16 cellular contexts compared by ENCODE assay signal in genomic region chr2:172811027-172811426, GRCh38.
A peak's percentile ranks its signal among the peaks of the same experiment; 100 is the strongest.
DNase-seq lines count a peak whose midpoint lies in the region; ATAC-seq and TF ChIP-seq lines count a peak whose summit lies in the region.
"Had no signal": no experiment of that assay in that cellular context is flagged by ENCODE, and none has a peak within 500 bp of the region (broad histone marks: within the 10 kb centered on the region; RNA-seq: fewer than 3 reads in every experiment).

No MANE protein-coding gene starts in this region.

- H3K36me3 Mint-ChIP-seq in activated T-helper 1 cell treated with anti-CD3 and anti-CD28 coated beads, Interleukin-12 subunit alpha, Interleukin-12 subunit beta, Interleukin-2, Interleukin-4 antibody, amounts not matched to agents 30 ng/mL and 10 ng/mL and 1 ng/mL, durations not matched to agents 14 hours and 24 hours and 36 hours (ENCODE audit: low read depth): no peaks in the 10 kb centered on the region
- H3K36me3 Mint-ChIP-seq: activated naive CD8-positive, alpha-beta T cell had no signal

- no peaks in the 10 kb centered on the region for H3K9me3 ChIP-seq in BLaER1 treated with 17β-estradiol and CSF1 and Interleukin-3, amounts not matched to agents 10 nM and 100 nM (replicated peaks in 1 of 11)
- H3K9me3 ChIP-seq: breast epithelium, uterus had no signal

- peak overlapping the region in 10 of 11 experiments; percentile 3 to 59 (median 25); a peak in 14 of 22 replicates for H3K4me2 ChIP-seq in BLaER1 treated with 17β-estradiol and CSF1 and Interleukin-3, amounts not matched to agents 10 nM and 100 nM

- H3K27ac Mint-ChIP-seq in activated T-helper 1 cell treated with anti-CD3 and anti-CD28 coated beads, Interleukin-12 subunit alpha, Interleukin-12 subunit beta, Interleukin-2, Interleukin-4 antibody, amounts not matched to agents 30 ng/mL and 10 ng/mL and 1 ng/mL, durations not matched to agents 14 hours and 24 hours and 36 hours: no peak overlapping the region
- H3K27ac Mint-ChIP-seq: activated naive CD8-positive, alpha-beta T cell had no signal

- TF ChIP-seq CTCF in GM12864 (IDR thresholded peaks at IDR 0.05; ENCODE audit: low read depth, low read length, missing control alignments) (no peak), choroid plexus epithelial cell (conservative IDR thresholded peaks at IDR 0.05; ENCODE audit: low read depth, low read length) (no peak)

- H3K4me3 ChIP-seq in BLaER1 treated with 17β-estradiol and CSF1 and Interleukin-3, amounts not matched to agents 10 nM and 100 nM: no peak overlapping the region
- H3K4me3 ChIP-seq in GM12864 (ENCODE audit: low read depth, low read length) (no peak overlapping the region), choroid plexus epithelial cell (ENCODE audit: low read depth, low read length) (no peak overlapping the region)
- H3K4me3 ChIP-seq: breast epithelium, uterus had no signal

- no peak overlapping the region for H3K9ac ChIP-seq in BLaER1 treated with 17β-estradiol and CSF1 and Interleukin-3, amounts not matched to agents 10 nM and 100 nM

- no peaks in the 10 kb centered on the region for H3K4me1 Mint-ChIP-seq in activated T-helper 1 cell treated with anti-CD3 and anti-CD28 coated beads, Interleukin-12 subunit alpha, Interleukin-12 subunit beta, Interleukin-2, Interleukin-4 antibody, amounts not matched to agents 30 ng/mL and 10 ng/mL and 1 ng/mL, durations not matched to agents 14 hours and 24 hours and 36 hours (ENCODE audit: low read depth)

- no peak overlapping the region for H3K4me3 Mint-ChIP-seq in activated T-helper 1 cell treated with anti-CD3 and anti-CD28 coated beads, Interleukin-12 subunit alpha, Interleukin-12 subunit beta, Interleukin-2, Interleukin-4 antibody, amounts not matched to agents 30 ng/mL and 10 ng/mL and 1 ng/mL, durations not matched to agents 14 hours and 24 hours and 36 hours
- H3K4me3 Mint-ChIP-seq: activated naive CD8-positive, alpha-beta T cell; stimulated activated naive CD8-positive, alpha-beta T cell treated with anti-CD3 and anti-CD28 coated beads, Interleukin-15, amount 100 ng/mL, for 72 hours had no signal

- intact Hi-C loops in activated T-helper 1 cell treated with anti-CD3 and anti-CD28 coated beads, Interleukin-12 subunit alpha, Interleukin-12 subunit beta, Interleukin-2, Interleukin-4 antibody, amounts not matched to agents 30 ng/mL and 10 ng/mL and 1 ng/mL, durations not matched to agents 14 hours and 24 hours and 36 hours (cut with micrococcal nuclease): no loop called here
- intact Hi-C loops in Right ventricle myocardium inferior (cut with DNase I): loop anchor here (5.0 kb wide), 1 partner anchor 401 kb away; no protein-coding TSS in a partner anchor

- DNase-seq in GM12864 (ENCODE audit: low read depth) (peak; percentile 5), NAMALWA (ENCODE audit: low spot score) (peak; percentile 73), choroid plexus epithelial cell (ENCODE audit: low read depth) (peak; percentile 40), Right ventricle myocardium inferior (ENCODE audit: missing footprints) (no peak)
- DNase-seq in activated T-helper 1 cell treated with anti-CD3 and anti-CD28 coated beads, Interleukin-12 subunit alpha, Interleukin-12 subunit beta, Interleukin-2, Interleukin-4 antibody, amounts not matched to agents 30 ng/mL and 10 ng/mL and 1 ng/mL, durations not matched to agents 14 hours and 24 hours and 36 hours (ENCODE audit: low spot score): no peak
- DNase-seq: activated CD8-positive, alpha-beta memory T cell treated with anti-CD3 and anti-CD28 coated beads, Interleukin-2, amount 50 U/mL, for 48 hours; NCI-H1092; NCI-H345; OCI-M1; stimulated activated naive CD8-positive, alpha-beta T cell treated with anti-CD3 and anti-CD28 coated beads, Interleukin-15, amount 100 ng/mL, for 72 hours; uterus had no signal

- H3K27me3 Mint-ChIP-seq in activated T-helper 1 cell treated with anti-CD3 and anti-CD28 coated beads, Interleukin-12 subunit alpha, Interleukin-12 subunit beta, Interleukin-2, Interleukin-4 antibody, amounts not matched to agents 30 ng/mL and 10 ng/mL and 1 ng/mL, durations not matched to agents 14 hours and 24 hours and 36 hours (ENCODE audit: insufficient read depth): peaks cover 17% of the 10 kb centered on the region
- H3K27me3 Mint-ChIP-seq: activated naive CD8-positive, alpha-beta T cell; stimulated activated naive CD8-positive, alpha-beta T cell treated with anti-CD3 and anti-CD28 coated beads, Interleukin-15, amount 100 ng/mL, for 72 hours had no signal

- no peak for ATAC-seq in HG03442 (IDR thresholded peaks at IDR 0.05; ENCODE audit: unreplicated experiment)
- no peak for ATAC-seq in Right ventricle myocardium inferior
- ATAC-seq: left lobe of liver; stimulated activated naive CD8-positive, alpha-beta T cell treated with anti-CD3 and anti-CD28 coated beads, Interleukin-15, amount 100 ng/mL, for 72 hours had no signal

- H4K20me1 ChIP-seq in BLaER1 treated with 17β-estradiol and CSF1 and Interleukin-3, amounts not matched to agents 10 nM and 100 nM: no peaks in the 10 kb centered on the region

- peaks cover 5 to 14% (median 11%) of the 10 kb centered on the region in 10 experiments; a peak in 18 of 20 replicates for H3K4me1 ChIP-seq in BLaER1 treated with 17β-estradiol and CSF1 and Interleukin-3, amounts not matched to agents 10 nM and 100 nM
- H3K4me1 ChIP-seq: breast epithelium, uterus had no signal

- H3K27ac ChIP-seq in BLaER1 treated with 17β-estradiol and CSF1 and Interleukin-3, amounts not matched to agents 10 nM and 100 nM: no peak overlapping the region
- H3K27ac ChIP-seq: breast epithelium, uterus had no signal

- no peaks in the 10 kb centered on the region for H3K36me3 ChIP-seq in BLaER1 treated with 17β-estradiol and CSF1 and Interleukin-3, amounts not matched to agents 10 nM and 100 nM
- H3K36me3 ChIP-seq: breast epithelium, uterus had no signal

- H3K9me3 Mint-ChIP-seq in activated T-helper 1 cell treated with anti-CD3 and anti-CD28 coated beads, Interleukin-12 subunit alpha, Interleukin-12 subunit beta, Interleukin-2, Interleukin-4 antibody, amounts not matched to agents 30 ng/mL and 10 ng/mL and 1 ng/mL, durations not matched to agents 14 hours and 24 hours and 36 hours: no peaks in the 10 kb centered on the region
- H3K9me3 Mint-ChIP-seq: stimulated activated naive CD8-positive, alpha-beta T cell treated with anti-CD3 and anti-CD28 coated beads, Interleukin-15, amount 100 ng/mL, for 72 hours had no signal

- no peaks in the 10 kb centered on the region for H3K27me3 ChIP-seq in BLaER1 treated with 17β-estradiol and CSF1 and Interleukin-3, amounts not matched to agents 10 nM and 100 nM
- H3K27me3 ChIP-seq: breast epithelium, uterus had no signal

Comparison
In these comparisons a context has a peak if more than half of its experiments do, and no peak if none do; other contexts are left out.
1. DNase-seq: peak in GM12864 (single experiment), NAMALWA (single experiment) and choroid plexus epithelial cell (single experiment); none in activated T-helper 1 cell treated with anti-CD3 and anti-CD28 coated beads, Interleukin-12 subunit alpha, Interleukin-12 subunit beta, Interleukin-2, Interleukin-4 antibody, amounts not matched to agents 30 ng/mL and 10 ng/mL and 1 ng/mL, durations not matched to agents 14 hours and 24 hours and 36 hours (single experiment) and Right ventricle myocardium inferior (single experiment).